Comparison of ENCODE assay signal across 9 cellular contexts in genomic region chr14:89493877-89494634, GRCh38.
DNase-seq lines count a peak whose midpoint lies in the region; ATAC-seq and TF ChIP-seq lines count a peak whose summit lies in the region.
"Had no signal": no experiment of that assay in that cellular context is flagged by ENCODE, and none has a peak within 500 bp of the region (broad histone marks: within the 10 kb centered on the region; RNA-seq: fewer than 3 reads in every experiment).

No MANE protein-coding gene starts in this region.

- intact Hi-C loops in left ventricle myocardium inferior (cut with micrococcal nuclease) (no loop called here), stomach (cut with DNase I; ENCODE audit: low total_unique reads) (no loop called here)

- no peaks in the 10 kb centered on the region for H3K9me3 ChIP-seq in left ventricle myocardium inferior (replicated peaks)
- no peaks in the 10 kb centered on the region for H3K9me3 ChIP-seq in stomach

- no peaks in the 10 kb centered on the region for H3K9me3 Mint-ChIP-seq in immature natural killer cell
- H3K9me3 Mint-ChIP-seq: activated T-cell treated with anti-CD3 and anti-CD28 coated beads, Interleukin-2, amount 50 U/mL, for 4 hours had no signal

- H3K4me3 Mint-ChIP-seq in immature natural killer cell, result no peak overlapping the region
- H3K4me3 Mint-ChIP-seq: activated T-cell treated with anti-CD3 and anti-CD28 coated beads, Interleukin-2, amount 50 U/mL, for 4 hours had no signal

- H3K27ac ChIP-seq in left ventricle myocardium inferior (replicated peaks) (no peak overlapping the region), stomach (no peak overlapping the region)

- DNase-seq in GM06990 (ENCODE audit: extremely low read depth, insufficient read length), result peak; percentile 33
- DNase-seq in GM20000 (ENCODE audit: low spot score), result peak; percentile 69
- DNase-seq in left ventricle myocardium inferior, result no peak
- DNase-seq in GF-D8 (lab: John Stamatoyannopoulos, UW), result no peak
- DNase-seq in immature natural killer cell, result no peak
- DNase-seq in activated CD8-positive, alpha-beta memory T cell treated with anti-CD3 and anti-CD28 coated beads for 24 hours, result no peak
- DNase-seq in stomach, result no peak
- DNase-seq: activated T-cell treated with anti-CD3 and anti-CD28 coated beads, Interleukin-2, amount 50 U/mL, for 4 hours had no signal

- no peak overlapping the region for H3K4me3 ChIP-seq in GM06990 (replicated peaks; ENCODE audit: low read depth, low read length)
- H3K4me3 ChIP-seq in left ventricle myocardium inferior, result peak overlapping the region; percentile 11
- H3K4me3 ChIP-seq in stomach, result no peak overlapping the region

- no peak overlapping the region for H3K27ac Mint-ChIP-seq in immature natural killer cell

- WGBS in stomach, 5 donors, result 63 to 80% (median 68%) methylated on average over 11 of the region's 11 CpGs

- H3K27me3 ChIP-seq in GM06990 (replicated peaks; ENCODE audit: control insufficient read depth, insufficient read depth, low read length) (no peaks in the 10 kb centered on the region), left ventricle myocardium inferior (ENCODE audit: low read depth) (no peaks in the 10 kb centered on the region), stomach (no peaks in the 10 kb centered on the region)

- peaks cover 24 to 53% of the 10 kb centered on the region in 2 donors for H3K4me1 Mint-ChIP-seq in immature natural killer cell

- no peak for TF ChIP-seq EP300 in stomach (IDR thresholded peaks at IDR 0.05)

- H3K4me1 ChIP-seq in left ventricle myocardium inferior (peaks cover 41% of the 10 kb centered on the region), stomach (peaks cover 6 to 24% (median 7%) of the 10 kb centered on the region in 4 donors)

- no peak for TF ChIP-seq POLR2A in stomach (IDR thresholded peaks at IDR 0.05)

- peaks cover 0 to 2% (median 2%) of the 10 kb centered on the region in 3 donors for H3K27me3 Mint-ChIP-seq in immature natural killer cell (ENCODE audit: low read depth in 3 of 3)

- peaks cover 0 to 5% (median 4%) of the 10 kb centered on the region in 3 donors for H3K36me3 Mint-ChIP-seq in immature natural killer cell

- ATAC-seq in HG03378 (IDR thresholded peaks at IDR 0.05; ENCODE audit: unreplicated experiment), result peak; percentile 95
- ATAC-seq: activated T-cell treated with anti-CD3 and anti-CD28 coated beads, Interleukin-2, amount 50 U/mL, for 4 hours had no signal

- H3K36me3 ChIP-seq in GM06990 (ENCODE audit: control insufficient read depth, insufficient read depth, low read length), result no peaks in the 10 kb centered on the region
- H3K36me3 ChIP-seq in left ventricle myocardium inferior, result no peaks in the 10 kb centered on the region
- no peaks in the 10 kb centered on the region for H3K36me3 ChIP-seq in stomach

- TF ChIP-seq CTCF in GM06990 (IDR thresholded peaks at IDR 0.05; ENCODE audit: insufficient read depth, low read length, poor library complexity, severe bottlenecking) (no peak), GM20000 (IDR thresholded peaks at IDR 0.05; ENCODE audit: extremely low read depth, missing control alignments) (no peak), left ventricle myocardium inferior (IDR thresholded peaks at IDR 0.05; ENCODE audit: borderline replicate concordance) (no peak), stomach (IDR thresholded peaks at IDR 0.05) (no peak)

Comparison
In these comparisons a context has a peak if more than half of its experiments do, and no peak if none do; other contexts are left out.
1. DNase-seq: peak in GM06990 (single experiment) and GM20000 (single experiment); none in left ventricle myocardium inferior (single experiment), GF-D8 (single experiment), immature natural killer cell (0 of 3), activated CD8-positive, alpha-beta memory T cell treated with anti-CD3 and anti-CD28 coated beads for 24 hours (single experiment) and stomach (single experiment).